In genomic region chr17:17510456-17511292, GRCh38 we compare ENCODE assay signal across 1 cellular context.
TF ChIP-seq lines count a peak whose summit lies in the region.

No MANE protein-coding gene starts in this region.

TF ChIP-seq in HCT116, 20 proteins besides CTCF, POLR2A, EP300 and RAD21 (continued from another document):
- no peak for TF ChIP-seq REST (IDR thresholded peaks at IDR 0.05; ENCODE audit: low read depth)
- no peak for TF ChIP-seq SP1 (IDR thresholded peaks at IDR 0.05; ENCODE audit: low read depth)
- TF ChIP-seq ZBTB33 (IDR thresholded peaks at IDR 0.05; ENCODE audit: extremely low read depth, insufficient replicate concordance, low read length) = no peak
- no peak for TF ChIP-seq ATF3 (IDR thresholded peaks at IDR 0.05)
- TF ChIP-seq ELF1 (IDR thresholded peaks at IDR 0.05; ENCODE audit: borderline replicate concordance, low read depth) = no peak
- no peak for TF ChIP-seq ZNF274 (IDR thresholded peaks at IDR 0.05; ENCODE audit: low read depth, low read length)
- TF ChIP-seq EZH2 (IDR thresholded peaks at IDR 0.05) = no peak
- no peak for TF ChIP-seq CBX3 (IDR thresholded peaks at IDR 0.05; ENCODE audit: low read depth)
- no peak for TF ChIP-seq CEBPB (IDR thresholded peaks at IDR 0.05; ENCODE audit: low read depth)
